ENCODE assay signal across 26 cellular contexts in the genomic region with DNA sequence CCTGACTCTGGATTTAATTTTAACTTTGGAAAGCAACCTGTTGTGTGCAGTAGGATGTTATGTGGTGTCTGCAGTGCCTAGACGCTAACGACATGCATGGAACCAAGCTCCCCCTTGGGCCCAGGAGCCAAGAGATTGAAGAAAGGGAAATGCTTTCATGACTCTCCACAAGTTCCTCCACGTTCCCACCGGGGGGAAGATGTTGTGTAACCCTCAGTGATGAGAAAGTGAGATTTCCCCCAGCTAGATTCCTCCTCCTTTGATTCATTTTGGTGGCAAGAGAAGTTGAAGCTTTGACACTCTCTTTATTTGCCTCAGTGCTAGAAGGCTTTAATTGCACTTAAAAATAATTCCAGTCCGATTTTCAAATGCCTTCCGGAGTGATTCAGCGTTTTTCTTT.
"Had no signal": no experiment of that assay in that cellular context is flagged by ENCODE, and none has a peak within 500 bp of the region (broad histone marks: within the 10 kb centered on the region; RNA-seq: fewer than 3 reads in every experiment).

No MANE protein-coding gene starts in this region.

- H3K4me1 ChIP-seq: adrenal gland, body of pancreas, breast epithelium had no signal

- H2AFZ ChIP-seq: PC-9 had no signal

- H3K27me3 ChIP-seq: adrenal gland, body of pancreas, breast epithelium, MG63 had no signal

- H3K27me3 Mint-ChIP-seq: activated naive CD4-positive, alpha-beta T cell treated with anti-CD3 and anti-CD28 coated beads, Interleukin-2, amount 50 U/mL, for 24 hours; activated naive CD8-positive, alpha-beta T cell treated with anti-CD3 and anti-CD28 coated beads, Interleukin-2, amount 10 ng/mL, durations not matched to agents 7 days and 5 days had no signal

- DNase-seq: activated CD4-positive, alpha-beta T cell treated with anti-CD3 and anti-CD28 coated beads, Interleukin-2, amount 10 ng/mL, durations not matched to agents 24 days and 14 days; activated CD4-positive, alpha-beta T cell treated with anti-CD3 and anti-CD28 coated beads, Interleukin-2, amount 50 U/mL, for 4 hours; activated CD8-positive, alpha-beta T cell treated with anti-CD3 and anti-CD28 coated beads, Interleukin-2, amount 10 ng/mL, durations not matched to agents 7 days and 5 days; activated gamma-delta T cell; activated naive CD4-positive, alpha-beta T cell treated with Interleukin-2 at 50 U/mL for 16 hours; activated naive CD8-positive, alpha-beta T cell treated with anti-CD3 and anti-CD28 coated beads, Interleukin-2, amount 10 ng/mL, durations not matched to agents 7 days and 5 days; activated T-cell treated with anti-CD3 and anti-CD28 coated beads, Interleukin-2, amount 50 U/mL, for 24 hours; adrenal gland; body of pancreas; cerebellar nuclear complex; Kasumi-1; MG63; NCI-H1092 treated with DMSO at 0.1 percent for 48 hours; NCI-H1417; NCI-H187 treated with DMSO at 0.1 percent for 48 hours; NCI-H2081; NCI-H345; NCI-H526 treated with DMSO at 0.1 percent for 48 hours; NCI-H774; PC-9; Right ventricle myocardium superior had no signal

- H3K4me2 ChIP-seq: PC-9 had no signal

- H3K27ac ChIP-seq: adrenal gland, body of pancreas, breast epithelium, PC-9 had no signal

- H3K4me3 ChIP-seq: adrenal gland, body of pancreas, breast epithelium, MG63, PC-9 had no signal

- H3K4me3 Mint-ChIP-seq: activated CD4-positive, alpha-beta T cell treated with anti-CD3 and anti-CD28 coated beads, Interleukin-2, amount 10 ng/mL, durations not matched to agents 24 days and 14 days; activated CD8-positive, alpha-beta T cell treated with anti-CD3 and anti-CD28 coated beads, Interleukin-2, amount 10 ng/mL, durations not matched to agents 7 days and 5 days; activated naive CD4-positive, alpha-beta T cell treated with anti-CD3 and anti-CD28 coated beads, Interleukin-2, amount 50 U/mL, for 24 hours; activated naive CD8-positive, alpha-beta T cell treated with anti-CD3 and anti-CD28 coated beads, Interleukin-2, amount 10 ng/mL, durations not matched to agents 7 days and 5 days; activated T-cell treated with anti-CD3 and anti-CD28 coated beads, Interleukin-2, amount 50 U/mL, for 24 hours; T-helper 1 cell treated with Interleukin-12 subunit alpha and Interleukin-12 subunit beta and Interleukin-4 antibody, amounts not matched to agents 30 μg/mL and 1 μg/mL, for 36 hours; T-helper 2 cell treated with Interferon-gamma antibody and Interleukin-4, amounts not matched to agents 5 μg/mL and 100 μg/mL, for 36 hours had no signal

- H3K36me3 Mint-ChIP-seq: activated naive CD4-positive, alpha-beta T cell treated with anti-CD3 and anti-CD28 coated beads, Interleukin-2, amount 50 U/mL, for 24 hours; activated naive CD8-positive, alpha-beta T cell treated with anti-CD3 and anti-CD28 coated beads, Interleukin-2, amount 10 ng/mL, durations not matched to agents 7 days and 5 days had no signal

- H3K27ac Mint-ChIP-seq: activated CD4-positive, alpha-beta T cell treated with anti-CD3 and anti-CD28 coated beads, Interleukin-2, amount 10 ng/mL, durations not matched to agents 24 days and 14 days; activated CD8-positive, alpha-beta T cell treated with anti-CD3 and anti-CD28 coated beads, Interleukin-2, amount 10 ng/mL, durations not matched to agents 7 days and 5 days; activated naive CD4-positive, alpha-beta T cell treated with anti-CD3 and anti-CD28 coated beads, Interleukin-2, amount 50 U/mL, for 24 hours; activated naive CD8-positive, alpha-beta T cell treated with anti-CD3 and anti-CD28 coated beads, Interleukin-2, amount 10 ng/mL, durations not matched to agents 7 days and 5 days; activated T-cell treated with anti-CD3 and anti-CD28 coated beads, Interleukin-2, amount 50 U/mL, for 24 hours; activated T-helper 2 cell treated with anti-CD3 and anti-CD28 coated beads, Interferon-gamma antibody, Interleukin-2, Interleukin-4, amounts not matched to agents 10 μg/mL and 5 μg/mL and 100 μg/mL, durations not matched to agents 14 hours and 24 hours and 36 hours; T-helper 1 cell treated with Interleukin-12 subunit alpha and Interleukin-12 subunit beta and Interleukin-4 antibody, amounts not matched to agents 30 μg/mL and 1 μg/mL, for 36 hours; T-helper 2 cell treated with Interferon-gamma antibody and Interleukin-4, amounts not matched to agents 5 μg/mL and 100 μg/mL, for 36 hours had no signal

- H3K9me3 ChIP-seq: adrenal gland, body of pancreas, breast epithelium, MG63 had no signal

- ATAC-seq: activated CD8-positive, alpha-beta T cell treated with anti-CD3 and anti-CD28 coated beads, Interleukin-2, amount 10 ng/mL, durations not matched to agents 7 days and 5 days; body of pancreas had no signal

- H3K4me1 Mint-ChIP-seq: activated CD4-positive, alpha-beta T cell treated with anti-CD3 and anti-CD28 coated beads, Interleukin-2, amount 10 ng/mL, durations not matched to agents 24 days and 14 days; activated naive CD4-positive, alpha-beta T cell treated with anti-CD3 and anti-CD28 coated beads, Interleukin-2, amount 50 U/mL, for 24 hours; activated naive CD8-positive, alpha-beta T cell treated with anti-CD3 and anti-CD28 coated beads, Interleukin-2, amount 10 ng/mL, durations not matched to agents 7 days and 5 days had no signal

- H3K36me3 ChIP-seq: adrenal gland, breast epithelium had no signal

- H3K9me3 Mint-ChIP-seq: activated CD4-positive, alpha-beta T cell treated with anti-CD3 and anti-CD28 coated beads, Interleukin-2, amount 10 ng/mL, durations not matched to agents 24 days and 14 days; activated naive CD4-positive, alpha-beta T cell treated with anti-CD3 and anti-CD28 coated beads, Interleukin-2, amount 50 U/mL, for 24 hours; activated naive CD8-positive, alpha-beta T cell treated with anti-CD3 and anti-CD28 coated beads, Interleukin-2, amount 10 ng/mL, durations not matched to agents 7 days and 5 days; activated T-cell treated with anti-CD3 and anti-CD28 coated beads, Interleukin-2, amount 50 U/mL, for 24 hours; activated T-helper 2 cell treated with anti-CD3 and anti-CD28 coated beads, Interferon-gamma antibody, Interleukin-2, Interleukin-4, amounts not matched to agents 10 μg/mL and 5 μg/mL and 100 μg/mL, durations not matched to agents 14 hours and 24 hours and 36 hours; T-helper 1 cell treated with Interleukin-12 subunit alpha and Interleukin-12 subunit beta and Interleukin-4 antibody, amounts not matched to agents 30 μg/mL and 1 μg/mL, for 36 hours; T-helper 2 cell treated with Interferon-gamma antibody and Interleukin-4, amounts not matched to agents 5 μg/mL and 100 μg/mL, for 36 hours had no signal
